Comparison of ENCODE assay signal across 8 cellular contexts in genomic region chr2:12050381-12050780, GRCh38.
A peak's percentile ranks its signal among the peaks of the same experiment; 100 is the strongest.
DNase-seq lines count a peak whose midpoint lies in the region; ATAC-seq and TF ChIP-seq lines count a peak whose summit lies in the region.

No MANE protein-coding gene starts in this region.

- intact Hi-C loops in CD14-positive monocyte (cut with micrococcal nuclease): loop anchor here in 1 of 2 donors (10.0 kb wide), 1 partner anchor 96 kb away; no protein-coding TSS in a partner anchor
- intact Hi-C loops in head of caudate nucleus (cut with DNase I): no loop called here

- peaks cover 43% of the 10 kb centered on the region for H3K4me1 Mint-ChIP-seq in CD14-positive monocyte

- peaks cover 0 to 17% (median 9%) of the 10 kb centered on the region in 3 donors for H3K27me3 Mint-ChIP-seq in CD14-positive monocyte (ENCODE audit: low read depth in 3 of 3)

- H3K4me3 Mint-ChIP-seq in CD14-positive monocyte: peak overlapping the region in 1 of 2 donors; percentile 39

- peak overlapping the region in 1 of 7 donors; percentile 46 for H3K27ac Mint-ChIP-seq in CD14-positive monocyte

- ATAC-seq in GM21786 (IDR thresholded peaks at IDR 0.05; ENCODE audit: unreplicated experiment): peak; percentile 43
- no peak for ATAC-seq in GM18517 (IDR thresholded peaks at IDR 0.05; ENCODE audit: unreplicated experiment)
- ATAC-seq in HG02870 (IDR thresholded peaks at IDR 0.05; ENCODE audit: unreplicated experiment): no peak

- peak; percentile 13 for TF ChIP-seq CTCF in CD14-positive monocyte (IDR thresholded peaks at IDR 0.05)

- H3K36me3 Mint-ChIP-seq in CD14-positive monocyte: peaks cover 3 to 8% of the 10 kb centered on the region in 2 donors

- H3K9me3 Mint-ChIP-seq in CD14-positive monocyte: peaks cover 0 to 3% (median 2%) of the 10 kb centered on the region in 7 donors

- DNase-seq in CD14-positive monocyte (ENCODE audit: low spot score): peak; percentile 62
- peak; percentile 50 for DNase-seq in NOMO-1 treated with dmso at 0.1 percent for 144 hours (lab: John Stamatoyannopoulos, UW; ENCODE audit: unreplicated experiment)
- peak; percentile 69 for DNase-seq in fibroblast of the conjunctiva (ENCODE audit: low read depth)
- no peak for DNase-seq in NCI-H187 treated with DMSO at 0.1 percent for 48 hours (lab: John Stamatoyannopoulos, UW)
- no peak for DNase-seq in head of caudate nucleus

Comparison
In these comparisons a context has a peak if more than half of its experiments do, and no peak if none do; other contexts are left out.
1. DNase-seq: peak in CD14-positive monocyte (single experiment), NOMO-1 treated with dmso at 0.1 percent for 144 hours (single experiment) and fibroblast of the conjunctiva (single experiment); none in NCI-H187 treated with DMSO at 0.1 percent for 48 hours (single experiment) and head of caudate nucleus (0 of 42).